1 cellular context compared by ENCODE assay signal in the genomic region with DNA sequence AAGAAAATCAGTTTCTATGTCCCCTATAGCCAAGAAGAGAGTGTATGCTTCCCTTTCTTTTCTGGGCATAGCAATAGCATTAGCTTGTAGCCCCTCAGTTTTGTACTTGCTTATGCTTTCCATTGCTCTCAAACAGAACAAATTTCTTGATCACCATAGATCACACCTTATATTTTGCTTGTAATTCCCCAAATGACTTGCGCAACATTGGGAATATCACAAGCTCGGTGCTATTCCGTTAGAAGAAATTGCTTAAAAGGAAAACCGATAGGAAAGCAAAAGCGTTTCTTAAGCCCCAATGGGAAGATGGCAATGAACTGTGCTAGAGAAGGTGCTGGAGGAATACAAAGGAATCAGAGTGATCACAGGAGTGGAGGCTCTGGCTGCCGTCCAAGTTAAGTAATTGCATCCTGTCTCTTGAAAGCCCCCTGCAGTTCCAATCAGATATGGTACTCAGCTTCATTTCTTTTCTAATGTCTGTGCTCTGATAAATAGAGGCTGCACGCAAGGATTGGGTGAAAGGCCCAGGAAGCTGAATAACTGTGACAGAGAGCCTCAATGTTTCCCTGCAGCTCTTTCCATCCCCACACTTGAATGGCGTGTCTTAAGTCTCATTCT.
TF ChIP-seq lines count a peak whose summit lies in the region.

No MANE protein-coding gene starts in this region.

TF ChIP-seq in HEK293T, 16 proteins besides CTCF, POLR2A, EP300 and RAD21 (continued from another document):
- TF ChIP-seq BHLHE40 (IDR thresholded peaks at IDR 0.05; ENCODE audit: borderline replicate concordance) = no peak
- no peak for TF ChIP-seq FOXA1 (IDR thresholded peaks at IDR 0.05)
- TF ChIP-seq HDGF (IDR thresholded peaks at IDR 0.05; ENCODE audit: borderline replicate concordance) = no peak
- no peak for TF ChIP-seq NFRKB (IDR thresholded peaks at IDR 0.05)
